11 cellular contexts compared by ENCODE assay signal in the genomic region with DNA sequence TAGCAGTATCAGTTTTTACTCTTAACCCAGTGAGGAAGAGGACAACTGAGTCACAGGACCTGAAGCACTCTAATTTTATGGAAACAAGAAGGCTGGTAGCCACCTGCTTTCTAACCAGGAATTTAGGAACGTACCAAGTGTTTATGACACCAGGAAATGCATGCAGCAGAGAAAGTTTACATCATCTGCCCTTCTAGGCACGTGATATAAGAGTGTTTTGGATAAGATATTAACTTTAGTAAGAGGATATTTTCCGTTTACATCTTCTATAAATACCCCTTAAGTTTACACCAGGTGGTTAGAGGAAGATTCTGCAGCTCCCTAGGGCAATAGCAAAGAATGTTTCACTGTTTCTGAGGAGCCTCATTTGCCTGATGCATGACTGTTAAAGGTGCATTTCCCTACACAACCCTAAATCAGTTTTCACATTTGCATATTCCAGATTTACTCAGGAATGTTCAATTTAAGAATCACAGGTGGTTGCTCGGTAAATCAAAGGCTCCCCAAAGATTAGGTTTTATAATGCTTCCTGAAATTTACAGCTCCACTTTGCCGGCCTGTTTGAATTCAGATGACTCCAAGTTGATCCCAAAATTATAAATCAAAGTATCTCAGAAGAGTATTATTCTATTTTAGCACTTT. TPM values are rescaled to one million over a fixed set of nuclear protein-coding genes. Genes with fewer than 3 reads are reported as not detected.
A peak's percentile ranks its signal among the peaks of the same experiment; 100 is the strongest.
DNase-seq lines count a peak whose midpoint lies in the region; ATAC-seq and TF ChIP-seq lines count a peak whose summit lies in the region.
"Had no signal": no experiment of that assay in that cellular context is flagged by ENCODE, and none has a peak within 500 bp of the region (broad histone marks: within the 10 kb centered on the region; RNA-seq: fewer than 3 reads in every experiment).

No MANE protein-coding gene starts in this region.

- no peak for ATAC-seq in HG03039 (IDR thresholded peaks at IDR 0.05; ENCODE audit: unreplicated experiment)
- ATAC-seq in GM18505 (IDR thresholded peaks at IDR 0.05; ENCODE audit: unreplicated experiment), result no peak

- H3K36me3 Mint-ChIP-seq in activated CD4-positive, alpha-beta T cell treated with anti-CD3 and anti-CD28 coated beads, Interleukin-2, amount 10 ng/mL, durations not matched to agents 7 days and 5 days (ENCODE audit: low read depth), result no peaks in the 10 kb centered on the region

- no peaks in the 10 kb centered on the region for H3K9me3 Mint-ChIP-seq in activated CD4-positive, alpha-beta T cell treated with anti-CD3 and anti-CD28 coated beads, Interleukin-2, amount 10 ng/mL, durations not matched to agents 7 days and 5 days

- H3K4me1 Mint-ChIP-seq in activated CD4-positive, alpha-beta T cell treated with anti-CD3 and anti-CD28 coated beads, Interleukin-2, amount 10 ng/mL, durations not matched to agents 7 days and 5 days, result peaks cover 33% of the 10 kb centered on the region

- H3K4me3 Mint-ChIP-seq in activated CD4-positive, alpha-beta T cell treated with anti-CD3 and anti-CD28 coated beads, Interleukin-2, amount 10 ng/mL, durations not matched to agents 7 days and 5 days, result peak overlapping the region; percentile 85

- POLR2A ChIA-PET in activated CD4-positive, alpha-beta T cell treated with anti-CD3 and anti-CD28 coated beads, Interleukin-2, amount 10 ng/mL, durations not matched to agents 7 days and 5 days (lab: Charles Lee), result no interaction called here

- CTCF ChIA-PET in activated CD4-positive, alpha-beta T cell treated with anti-CD3 and anti-CD28 coated beads, Interleukin-2, amount 10 ng/mL, durations not matched to agents 7 days and 5 days (lab: Charles Lee), result interaction anchor here (1.5 kb wide), 1 partner anchor 8 kb away, joined by 3 read pairs; no protein-coding TSS in a partner anchor

- H3K27ac Mint-ChIP-seq in activated CD4-positive, alpha-beta T cell treated with anti-CD3 and anti-CD28 coated beads, Interleukin-2, amount 10 ng/mL, durations not matched to agents 7 days and 5 days, result no peak overlapping the region

- TF ChIP-seq CTCF in epithelial cell of esophagus (IDR thresholded peaks at IDR 0.05; ENCODE audit: insufficient read depth, low read depth, low read length, missing control alignments), result no peak
- TF ChIP-seq CTCF in retinal pigment epithelial cell (conservative IDR thresholded peaks at IDR 0.05; ENCODE audit: low read depth, low read length), result no peak

- no peak for TF ChIP-seq POLR2A in GM18505 (IDR thresholded peaks at IDR 0.05; ENCODE audit: borderline replicate concordance, extremely low read depth, insufficient read depth, insufficient read length)

- peak overlapping the region; percentile 96 for H3K4me3 ChIP-seq in epithelial cell of esophagus (ENCODE audit: low read length)
- peak overlapping the region; percentile 3 for H3K4me3 ChIP-seq in retinal pigment epithelial cell (ENCODE audit: low read length)

- no peak for DNase-seq in activated CD4-positive, alpha-beta T cell treated with anti-CD3 and anti-CD28 coated beads, Interleukin-2, amount 10 ng/mL, durations not matched to agents 7 days and 5 days
- no peak for DNase-seq in activated CD4-positive, alpha-beta T cell treated with anti-CD3 and anti-CD28 coated beads, Interleukin-2, amount 50 U/mL, for 1 hour
- DNase-seq in NCI-H526 (lab: John Stamatoyannopoulos, UW), result peak; percentile 22 to 48
- DNase-seq in epithelial cell of esophagus (ENCODE audit: low read depth), result peak; percentile 18
- no peak for DNase-seq in retinal pigment epithelial cell (ENCODE audit: low read depth)
- no peak for DNase-seq in stimulated activated CD4-positive, alpha-beta T cell treated with anti-CD3 and anti-CD28 coated beads, Interleukin-15, amount 100 ng/mL, for 24 hours
- DNase-seq: activated CD4-positive, alpha-beta T cell treated with anti-CD3 and anti-CD28 coated beads, Interleukin-2, amount 50 U/mL, for 4 hours; AML-193 had no signal

- no peaks in the 10 kb centered on the region for H3K27me3 Mint-ChIP-seq in activated CD4-positive, alpha-beta T cell treated with anti-CD3 and anti-CD28 coated beads, Interleukin-2, amount 10 ng/mL, durations not matched to agents 7 days and 5 days

RNA-seq across cellular contexts. Expression of a gene that starts 1.8 kb away (rescaled TPM):
- total RNA-seq in activated CD4-positive, alpha-beta T cell treated with anti-CD3 and anti-CD28 coated beads, Interleukin-2, amount 10 ng/mL, durations not matched to agents 7 days and 5 days, result 10 to 100 TPM; 36.8 to 37.6 TPM

RNA-seq across cellular contexts. Expression of a gene that starts 35.8 kb away (rescaled TPM):
- total RNA-seq in activated CD4-positive, alpha-beta T cell treated with anti-CD3 and anti-CD28 coated beads, Interleukin-2, amount 10 ng/mL, durations not matched to agents 7 days and 5 days, result not detected
- total RNA-seq: NCI-H460 had no signal

Comparison
In these comparisons a context has a peak if more than half of its experiments do, and no peak if none do; other contexts are left out.
1. DNase-seq: peak in NCI-H526 (2 of 2) and epithelial cell of esophagus (single experiment); none in activated CD4-positive, alpha-beta T cell treated with anti-CD3 and anti-CD28 coated beads, Interleukin-2, amount 10 ng/mL, durations not matched to agents 7 days and 5 days (single experiment), activated CD4-positive, alpha-beta T cell treated with anti-CD3 and anti-CD28 coated beads, Interleukin-2, amount 50 U/mL, for 1 hour (single experiment), retinal pigment epithelial cell (single experiment) and stimulated activated CD4-positive, alpha-beta T cell treated with anti-CD3 and anti-CD28 coated beads, Interleukin-15, amount 100 ng/mL, for 24 hours (single experiment).